In the genomic region with DNA sequence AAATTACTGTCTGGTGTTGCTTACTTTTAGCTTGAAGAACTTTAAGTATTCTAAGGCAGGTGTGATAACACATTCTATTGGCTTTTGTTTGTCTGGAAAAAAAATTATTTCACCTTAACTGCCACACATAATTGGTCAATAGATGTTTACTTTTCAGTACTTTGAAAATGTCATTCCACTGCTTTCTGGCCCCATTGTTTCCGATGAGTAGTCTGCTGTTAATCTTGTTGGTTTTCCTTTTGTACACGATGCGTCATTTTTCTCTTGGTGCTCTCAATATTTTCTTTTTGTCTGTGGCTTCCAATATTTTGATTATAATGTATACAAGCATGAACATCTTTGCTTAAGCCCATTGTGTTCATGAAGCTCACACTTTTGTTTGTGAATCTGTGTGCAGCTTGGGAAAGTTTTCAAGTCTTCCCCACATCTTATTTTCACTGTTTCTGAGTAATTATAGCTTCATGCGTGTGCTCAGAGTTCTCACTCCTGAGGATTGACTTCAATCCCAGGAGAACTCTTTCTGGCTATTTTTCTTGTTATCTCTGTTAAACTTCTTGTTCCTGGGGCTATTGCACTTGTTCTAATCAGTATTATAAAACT, we compare ENCODE assay signal across 23 cellular contexts.
"Had no signal": no experiment of that assay in that cellular context is flagged by ENCODE, and none has a peak within 500 bp of the region (broad histone marks: within the 10 kb centered on the region; RNA-seq: fewer than 3 reads in every experiment).

No MANE protein-coding gene starts in this region.

- H3K27ac ChIP-seq: breast epithelium, KMS-11, PC-9 had no signal

- H3K27me3 ChIP-seq: breast epithelium, MG63 had no signal

- H3K9ac ChIP-seq: KMS-11 had no signal

- H3K36me3 ChIP-seq: breast epithelium, MG63 had no signal

- DNase-seq: activated B cell treated with CpG ODN at 0.5 μM for 24 hours; activated CD4-positive, alpha-beta T cell treated with anti-CD3 and anti-CD28 coated beads for 1 hour; activated CD4-positive, alpha-beta T cell treated with anti-CD3 and anti-CD28 coated beads, Interleukin-2, amount 10 ng/mL, durations not matched to agents 24 days and 14 days; activated CD4-positive, alpha-beta T cell treated with anti-CD3 and anti-CD28 coated beads, Interleukin-2, amount 50 U/mL, for 48 hours; activated CD8-positive, alpha-beta memory T cell treated with anti-CD3 and anti-CD28 coated beads, Interleukin-2, amount 10 ng/mL, durations not matched to agents 7 days and 5 days; activated effector memory CD4-positive, alpha-beta T cell treated with Interleukin-2 at 50 U/mL for 16 hours; activated naive CD4-positive, alpha-beta T cell; activated T-cell treated with anti-CD3 and anti-CD28 coated beads, Interleukin-2, amount 50 U/mL, for 24 hours; aorta; caudate nucleus; MG63; MV-4-11; NCI-H146; NCI-H187 treated with DMSO at 0.1 percent for 48 hours; NCI-H2081 treated with DMSO at 0.1 percent for 48 hours; NCI-H510A treated with DMSO at 0.1 percent for 48 hours; NCI-H69; PC-9; SIG-M5; T-helper 17 cell; T-helper 9 cell had no signal

- H3K4me2 ChIP-seq: KMS-11, PC-9 had no signal

- H3K4me1 ChIP-seq: breast epithelium had no signal

- H2AFZ ChIP-seq: PC-9 had no signal

- H3K4me3 ChIP-seq: breast epithelium, MG63, PC-9 had no signal

- ATAC-seq: activated CD8-positive, alpha-beta memory T cell treated with anti-CD3 and anti-CD28 coated beads, Interleukin-2, amount 10 ng/mL, durations not matched to agents 7 days and 5 days; T-helper 17 cell had no signal
